In genomic region chr4:4269326-4269725, GRCh38 we compare ENCODE assay signal across 14 cellular contexts. TPM values are rescaled to one million over a fixed set of nuclear protein-coding genes. Genes with fewer than 3 reads are reported as not detected.
DNase-seq lines count a peak whose midpoint lies in the region; ATAC-seq and TF ChIP-seq lines count a peak whose summit lies in the region.
"Had no signal": no experiment of that assay in that cellular context is flagged by ENCODE, and none has a peak within 500 bp of the region (broad histone marks: within the 10 kb centered on the region; RNA-seq: fewer than 3 reads in every experiment).

No MANE protein-coding gene starts in this region.

- peak; percentile 89 for ATAC-seq in activated CD8-positive, alpha-beta memory T cell treated with anti-CD3 and anti-CD28 coated beads, Interleukin-2, amount 10 ng/mL, durations not matched to agents 7 days and 5 days
- no peak for ATAC-seq in GM18907 (IDR thresholded peaks at IDR 0.05; ENCODE audit: unreplicated experiment)

- peaks cover 45% of the 10 kb centered on the region for H3K36me3 Mint-ChIP-seq in activated CD8-positive, alpha-beta memory T cell treated with anti-CD3 and anti-CD28 coated beads, Interleukin-2, amount 10 ng/mL, durations not matched to agents 7 days and 5 days
- peaks cover 41% of the 10 kb centered on the region for H3K36me3 Mint-ChIP-seq in dendritic cell treated with granulocyte-macrophage colony-stimulating factor and Interleukin-4, amounts not matched to agents 40 ng/mL and 50 ng/mL, for 4 days (ENCODE audit: low read depth)

- H3K4me3 Mint-ChIP-seq in activated CD8-positive, alpha-beta memory T cell treated with anti-CD3 and anti-CD28 coated beads, Interleukin-2, amount 10 ng/mL, durations not matched to agents 7 days and 5 days: peak overlapping the region; percentile 68
- H3K4me3 Mint-ChIP-seq in dendritic cell treated with granulocyte-macrophage colony-stimulating factor and Interleukin-4, amounts not matched to agents 40 ng/mL and 50 ng/mL, for 4 days: peak overlapping the region; percentile 45
- H3K4me3 Mint-ChIP-seq: neural crest cell had no signal

- intact Hi-C loops in dendritic cell treated with granulocyte-macrophage colony-stimulating factor and Interleukin-4, amounts not matched to agents 40 ng/mL and 50 ng/mL, for 4 days (cut with micrococcal nuclease): no loop called here

- no peaks in the 10 kb centered on the region for H3K27me3 Mint-ChIP-seq in activated CD8-positive, alpha-beta memory T cell treated with anti-CD3 and anti-CD28 coated beads, Interleukin-2, amount 10 ng/mL, durations not matched to agents 7 days and 5 days
- peaks cover 1% of the 10 kb centered on the region for H3K27me3 Mint-ChIP-seq in dendritic cell treated with granulocyte-macrophage colony-stimulating factor and Interleukin-4, amounts not matched to agents 40 ng/mL and 50 ng/mL, for 4 days

- DNase-seq in activated CD8-positive, alpha-beta memory T cell treated with anti-CD3 and anti-CD28 coated beads, Interleukin-2, amount 10 ng/mL, durations not matched to agents 7 days and 5 days: peak; percentile 79
- no peak for DNase-seq in activated CD8-positive, alpha-beta memory T cell treated with anti-CD3 and anti-CD28 coated beads, Interleukin-2, amount 50 U/mL, for 48 hours
- DNase-seq in T-helper 9 cell (peak; percentile 37), GM13976 (ENCODE audit: low spot score) (no peak), pons (ENCODE audit: low spot score) (no peak)
- DNase-seq in stimulated activated CD8-positive, alpha-beta memory T cell treated with anti-CD3 and anti-CD28 coated beads, Interleukin-4, amount 100 ng/mL, for 24 hours (ENCODE audit: low read depth): peak; percentile 14

- peaks cover 30% of the 10 kb centered on the region for H3K4me1 Mint-ChIP-seq in activated CD8-positive, alpha-beta memory T cell treated with anti-CD3 and anti-CD28 coated beads, Interleukin-2, amount 10 ng/mL, durations not matched to agents 7 days and 5 days
- H3K4me1 Mint-ChIP-seq in dendritic cell treated with granulocyte-macrophage colony-stimulating factor and Interleukin-4, amounts not matched to agents 40 ng/mL and 50 ng/mL, for 4 days (ENCODE audit: low read depth): peaks cover 46% of the 10 kb centered on the region
- H3K4me1 Mint-ChIP-seq: neural crest cell had no signal

- in situ Hi-C loops in GM13976 (cut with MboI; ENCODE audit: low sequenced_read_pairs, unreplicated experiment): no loop called here

- no peak for TF ChIP-seq CTCF in GM13976 (IDR thresholded peaks at IDR 0.05; ENCODE audit: borderline replicate concordance, control extremely low read depth, extremely low read depth, insufficient read depth, missing control alignments)

- H3K27ac Mint-ChIP-seq in activated CD8-positive, alpha-beta memory T cell treated with anti-CD3 and anti-CD28 coated beads, Interleukin-2, amount 10 ng/mL, durations not matched to agents 7 days and 5 days: peak overlapping the region; percentile 98
- peak overlapping the region; percentile 89 for H3K27ac Mint-ChIP-seq in dendritic cell treated with granulocyte-macrophage colony-stimulating factor and Interleukin-4, amounts not matched to agents 40 ng/mL and 50 ng/mL, for 4 days

- CTCF ChIA-PET in activated CD8-positive, alpha-beta memory T cell treated with anti-CD3 and anti-CD28 coated beads, Interleukin-2, amount 10 ng/mL, durations not matched to agents 7 days and 5 days (lab: Charles Lee): interaction anchor here (0.8 to 4.3 kb wide), 7 partner anchors 9 to 20 kb away, joined by 3 to 17 read pairs (median 5); partner anchors contain the start of gene TMEM128

- H3K9me3 Mint-ChIP-seq in activated CD8-positive, alpha-beta memory T cell treated with anti-CD3 and anti-CD28 coated beads, Interleukin-2, amount 10 ng/mL, durations not matched to agents 7 days and 5 days (ENCODE audit: low read depth): no peaks in the 10 kb centered on the region
- H3K9me3 Mint-ChIP-seq in dendritic cell treated with granulocyte-macrophage colony-stimulating factor and Interleukin-4, amounts not matched to agents 40 ng/mL and 50 ng/mL, for 4 days: no peaks in the 10 kb centered on the region
- H3K9me3 Mint-ChIP-seq: neural crest cell had no signal

RNA-seq across cellular contexts. Expression of gene LYAR, which starts 20.6 kb away (rescaled TPM):
- 10 to 100 TPM; 47.0 to 49.9 TPM for total RNA-seq in activated CD8-positive, alpha-beta memory T cell treated with anti-CD3 and anti-CD28 coated beads, Interleukin-2, amount 10 ng/mL, durations not matched to agents 7 days and 5 days

RNA-seq across cellular contexts. Expression of gene ZBTB49, which starts 20.7 kb away (rescaled TPM):
- total RNA-seq in activated CD8-positive, alpha-beta memory T cell treated with anti-CD3 and anti-CD28 coated beads, Interleukin-2, amount 10 ng/mL, durations not matched to agents 7 days and 5 days: 1 to 10 TPM; 4.8 to 8.1 TPM

RNA-seq across cellular contexts. Expression of gene TMEM128, which starts 21.3 kb away (rescaled TPM):
- total RNA-seq in activated CD8-positive, alpha-beta memory T cell treated with anti-CD3 and anti-CD28 coated beads, Interleukin-2, amount 10 ng/mL, durations not matched to agents 7 days and 5 days: 10 to 100 TPM; 12.4 to 14.1 TPM

RNA-seq across cellular contexts. Expression of gene OTOP1, which starts 42.6 kb away (rescaled TPM):
- not detected for total RNA-seq in activated CD8-positive, alpha-beta memory T cell treated with anti-CD3 and anti-CD28 coated beads, Interleukin-2, amount 10 ng/mL, durations not matched to agents 7 days and 5 days
- total RNA-seq: A673; activated CD8-positive, alpha-beta memory T cell treated with anti-CD3 and anti-CD28 coated beads for 36 hours; OCI-LY7; T-helper 1 cell treated with Interleukin-12 subunit alpha and Interleukin-12 subunit beta and Interleukin-4 antibody, amounts not matched to agents 30 ng/mL and 1 ng/mL, for 36 hours; thyroid gland had no signal

Comparison
In these comparisons a context has a peak if more than half of its experiments do, and no peak if none do; other contexts are left out.
1. DNase-seq: peak in activated CD8-positive, alpha-beta memory T cell treated with anti-CD3 and anti-CD28 coated beads, Interleukin-2, amount 10 ng/mL, durations not matched to agents 7 days and 5 days (single experiment), T-helper 9 cell (single experiment) and stimulated activated CD8-positive, alpha-beta memory T cell treated with anti-CD3 and anti-CD28 coated beads, Interleukin-4, amount 100 ng/mL, for 24 hours (single experiment); none in activated CD8-positive, alpha-beta memory T cell treated with anti-CD3 and anti-CD28 coated beads, Interleukin-2, amount 50 U/mL, for 48 hours (single experiment), GM13976 (single experiment) and pons (single experiment).